1 cellular context compared by ENCODE assay signal in the genomic region with DNA sequence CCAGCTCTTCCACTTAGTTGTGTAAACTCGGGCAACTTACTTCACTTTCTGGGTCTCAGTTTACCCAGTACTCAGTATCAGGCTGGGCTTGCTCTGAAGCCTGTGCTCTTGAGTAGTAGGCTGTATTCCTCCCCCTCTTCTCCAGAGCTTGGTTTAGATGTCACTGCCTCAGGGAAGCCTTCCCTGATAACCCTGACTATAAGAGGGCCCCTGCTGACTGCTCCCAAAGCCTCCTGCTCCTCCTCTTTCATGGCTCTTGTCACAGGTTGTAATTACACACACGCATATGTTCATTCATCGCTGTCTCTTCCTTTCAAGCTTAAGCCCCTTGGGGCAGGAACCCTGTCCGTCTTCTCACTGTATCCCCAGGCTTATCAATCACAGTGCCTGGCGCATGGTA.
TF ChIP-seq lines count a peak whose summit lies in the region.

No MANE protein-coding gene starts in this region.

TF ChIP-seq in H1, 55 proteins besides CTCF, POLR2A, EP300 and RAD21:
- TF ChIP-seq GTF2F1 (IDR thresholded peaks at IDR 0.05; ENCODE audit: borderline replicate concordance, low read depth, low read length) (no peak), KDM5A (IDR thresholded peaks at IDR 0.05; ENCODE audit: low read length) (no peak)
